In genomic region chr18:26226229-26227050, GRCh38 we compare ENCODE assay signal across 8 cellular contexts. TPM values are rescaled to one million over a fixed set of nuclear protein-coding genes. Genes with fewer than 3 reads are reported as not detected.
DNase-seq lines count a peak whose midpoint lies in the region; TF ChIP-seq lines count a peak whose summit lies in the region.

A gene with protein sequence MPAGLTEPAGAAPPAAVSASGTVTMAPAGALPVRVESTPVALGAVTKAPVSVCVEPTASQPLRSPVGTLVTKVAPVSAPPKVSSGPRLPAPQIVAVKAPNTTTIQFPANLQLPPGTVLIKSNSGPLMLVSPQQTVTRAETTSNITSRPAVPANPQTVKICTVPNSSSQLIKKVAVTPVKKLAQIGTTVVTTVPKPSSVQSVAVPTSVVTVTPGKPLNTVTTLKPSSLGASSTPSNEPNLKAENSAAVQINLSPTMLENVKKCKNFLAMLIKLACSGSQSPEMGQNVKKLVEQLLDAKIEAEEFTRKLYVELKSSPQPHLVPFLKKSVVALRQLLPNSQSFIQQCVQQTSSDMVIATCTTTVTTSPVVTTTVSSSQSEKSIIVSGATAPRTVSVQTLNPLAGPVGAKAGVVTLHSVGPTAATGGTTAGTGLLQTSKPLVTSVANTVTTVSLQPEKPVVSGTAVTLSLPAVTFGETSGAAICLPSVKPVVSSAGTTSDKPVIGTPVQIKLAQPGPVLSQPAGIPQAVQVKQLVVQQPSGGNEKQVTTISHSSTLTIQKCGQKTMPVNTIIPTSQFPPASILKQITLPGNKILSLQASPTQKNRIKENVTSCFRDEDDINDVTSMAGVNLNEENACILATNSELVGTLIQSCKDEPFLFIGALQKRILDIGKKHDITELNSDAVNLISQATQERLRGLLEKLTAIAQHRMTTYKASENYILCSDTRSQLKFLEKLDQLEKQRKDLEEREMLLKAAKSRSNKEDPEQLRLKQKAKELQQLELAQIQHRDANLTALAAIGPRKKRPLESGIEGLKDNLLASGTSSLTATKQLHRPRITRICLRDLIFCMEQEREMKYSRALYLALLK (plus strand): TSS chr18:26226445. CDS start chr18:26226934, 489 bp downstream.

- peak within 1 kb of the TSS; percentile 79 to 86 (median 85) for H3K27ac ChIP-seq in stomach

- H3K36me3 ChIP-seq in H7 (replicated peaks; ENCODE audit: control insufficient read depth, insufficient read depth, low read length), result no peaks in the 10 kb centered on the region
- no peaks in the 10 kb centered on the region for H3K36me3 ChIP-seq in Loucy (ENCODE audit: insufficient read depth, low read length)
- no peaks in the 10 kb centered on the region for H3K36me3 ChIP-seq in stomach

- peak within 1 kb of the TSS; percentile 81 for H3K9ac ChIP-seq in Loucy (ENCODE audit: low read depth, low read length, poor library complexity, severe bottlenecking)

- TF ChIP-seq EP300 in stomach (IDR thresholded peaks at IDR 0.05), result no peak

- peak within 1 kb of the TSS; percentile 91 for H3K4me3 ChIP-seq in H7 (ENCODE audit: insufficient read depth, low read depth, low read length)
- H3K4me3 ChIP-seq in Loucy (ENCODE audit: low read length, poor library complexity, severe bottlenecking), result peak within 1 kb of the TSS; percentile 78
- peak within 1 kb of the TSS; percentile 58 to 81 for H3K4me3 ChIP-seq in foreskin fibroblast (ENCODE audit: low read depth in 1 of 2, low read length in 2 of 2)
- H3K4me3 ChIP-seq in stomach, result peak within 1 kb of the TSS; percentile 66 to 98 (median 92)

- no peaks in the 10 kb centered on the region for H3F3A ChIP-seq in Loucy (ENCODE audit: low read depth)

- H3K9me3 Mint-ChIP-seq in neural crest cell, result no peaks in the 10 kb centered on the region

- intact Hi-C loops in stomach (cut with DNase I; ENCODE audit: low total_unique reads), result no loop called here

- peak within 1 kb of the TSS; percentile 94 for H3K4me3 Mint-ChIP-seq in neural crest cell

- peaks cover 25% of the 10 kb centered on the region for H4K20me1 ChIP-seq in Loucy (ENCODE audit: insufficient read depth, low read length, poor library complexity, severe bottlenecking)

- no peaks in the 10 kb centered on the region; the same call in 1 of the 2 replicates for H3K27me3 ChIP-seq in H7 (ENCODE audit: control insufficient read depth, insufficient read depth, low read length)
- H3K27me3 ChIP-seq in Loucy (ENCODE audit: insufficient read depth, low read length, poor library complexity, severe bottlenecking), result no peaks in the 10 kb centered on the region
- peaks cover 0 to 11% (median 0%) of the 10 kb centered on the region in 3 donors for H3K27me3 ChIP-seq in stomach

- H2AFZ ChIP-seq in Loucy (ENCODE audit: low read length), result peak within 1 kb of the TSS; percentile 89

- 0 to 1% (median 0%) methylated on average over 53 to 101 of the region's 101 CpGs for WGBS in stomach, 5 donors

- H3K27me3 Mint-ChIP-seq in neural crest cell (ENCODE audit: low read depth), result peaks cover 59% of the 10 kb centered on the region

- H3K9me2 ChIP-seq in Loucy (replicated peaks; ENCODE audit: low read depth, low read length), result no peaks in the 10 kb centered on the region

- H3K4me2 ChIP-seq in Loucy (ENCODE audit: low read depth, low read length, poor library complexity, severe bottlenecking), result peak within 1 kb of the TSS; percentile 83

- H3K9me3 ChIP-seq in Loucy (ENCODE audit: insufficient read depth, low read depth, low read length) (no peaks in the 10 kb centered on the region), stomach (no peaks in the 10 kb centered on the region)

- in situ Hi-C loops in G401 (cut with HindIII; ENCODE audit: low sequenced_read_pairs), result no loop called here

- H3K79me2 ChIP-seq in Loucy (ENCODE audit: insufficient read depth, low read length), result peaks cover 45% of the 10 kb centered on the region

- H3K4me1 ChIP-seq in Loucy (ENCODE audit: insufficient read depth, low read length, poor library complexity, severe bottlenecking) (peaks cover 36% of the 10 kb centered on the region), stomach (peaks cover 8 to 31% (median 22%) of the 10 kb centered on the region in 4 donors)

- DNase-seq in G401 (ENCODE audit: low spot score) (peak; percentile 95), H7 (peak; percentile 95), SIG-M5 (lab: John Stamatoyannopoulos, UW) (peak; percentile 28), activated gamma-delta T cell (lab: John Stamatoyannopoulos, UW) (peak; percentile 80), foreskin fibroblast (peak; percentile 92 to 98), neural crest cell (ENCODE audit: low read depth, low spot score) (peak; percentile 93), stomach (peak; percentile 94)

- peaks cover 23% of the 10 kb centered on the region for H3K4me1 Mint-ChIP-seq in neural crest cell

- H3K27ac Mint-ChIP-seq in neural crest cell (ENCODE audit: unreplicated experiment), result peak within 1 kb of the TSS; percentile 6

- no peaks in the 10 kb centered on the region for H3K36me3 Mint-ChIP-seq in neural crest cell (ENCODE audit: low read depth)

- TF ChIP-seq CTCF in Loucy (conservative IDR thresholded peaks at IDR 0.05; ENCODE audit: low read length) (no peak), foreskin fibroblast (IDR thresholded peaks at IDR 0.05; ENCODE audit: low read depth, low read length) (no peak), neural crest cell (conservative IDR thresholded peaks at IDR 0.05) (no peak), stomach (IDR thresholded peaks at IDR 0.05) (no peak)

- peak in 1 of 4 donors; percentile 34 for TF ChIP-seq POLR2A in stomach (IDR thresholded peaks at IDR 0.05)

RNA-seq across cellular contexts. Expression of the gene that starts here (rescaled TPM):
- total RNA-seq in G401 (2014; rRNA removed; shearing (Covaris generic)), result 12.3 and 19.6 TPM in 2 replicates
- 19.1 and 33.5 TPM in 2 replicates for total RNA-seq in H7 (2014; rRNA removed; shearing (Covaris generic))
- total RNA-seq in neural crest cell, result 1.5 and 2.1 TPM in 2 replicates
- total RNA-seq in stomach, result 10 to 100 TPM in 2 of 5 donors, 1 to 10 TPM in 2, under 1 TPM in 1; 0.58 to 33.6 (median 7.0) TPM
- polyA plus RNA-seq in stomach, result 1 to 10 TPM; 1.2 to 3.2 (median 2.2) TPM

Comparison
In these comparisons a context has a peak if more than half of its experiments do, and no peak if none do; other contexts are left out.
1. Peak in every context shown above with its lines: DNase-seq, H3K4me3 ChIP-seq and H3K27ac ChIP-seq.
2. DNase-seq: peak in every context shown above with its lines; median percentile 95 in G401; 95 in H7; 95 in foreskin fibroblast; 94 in stomach; 93 in neural crest cell; 80 in activated gamma-delta T cell; 28 in SIG-M5.